8 cellular contexts compared by ENCODE assay signal in genomic region chr13:106533101-106533939, GRCh38. TPM values are rescaled to one million over a fixed set of nuclear protein-coding genes. Genes with fewer than 3 reads are reported as not detected.
DNase-seq lines count a peak whose midpoint lies in the region; ATAC-seq, FAIRE-seq and TF ChIP-seq lines count a peak whose summit lies in the region.

No MANE protein-coding gene starts in this region.

- H3K36me3 ChIP-seq in iPS DF 6.9 (ENCODE audit: control insufficient read depth, insufficient read depth, low read length): no peaks in the 10 kb centered on the region
- no peaks in the 10 kb centered on the region for H3K36me3 ChIP-seq in psoas muscle (ENCODE audit: insufficient read depth in 1 of 2, low read depth in 1 of 2)

- no peaks in the 10 kb centered on the region for H3K36me3 Mint-ChIP-seq in MCF 10A (ENCODE audit: insufficient read depth, unreplicated experiment)

- ATAC-seq in psoas muscle (peak; percentile 74 to 75 (median 74)), GM21825 (IDR thresholded peaks at IDR 0.05; ENCODE audit: unreplicated experiment) (no peak), GM18861 (IDR thresholded peaks at IDR 0.05; ENCODE audit: unreplicated experiment) (no peak)

- POLR2A ChIA-PET in MCF 10A (lab: Yijun Ruan, JAX): interaction anchor here (0.6 to 7.6 kb wide), 17 partner anchors 11 to 1961 kb away, joined by 3 to 83 read pairs (median 5); partner anchors contain the start of gene ARGLU1

- H3K4me3 Mint-ChIP-seq in MCF 10A (ENCODE audit: unreplicated experiment): peak overlapping the region; percentile 95

- CTCF ChIA-PET in MCF 10A (lab: Yijun Ruan, JAX): interaction anchor here (0.5 to 5.0 kb wide), 25 partner anchors 8 to 1964 kb away, joined by 3 to 43 read pairs (median 4); no protein-coding TSS in a partner anchor

- H3K4me3 ChIP-seq in iPS DF 6.9 (ENCODE audit: low read length) (peak overlapping the region; percentile 85; the same call in 1 of the 2 replicates), psoas muscle (peak overlapping the region; percentile 75)

- FAIRE-seq in D721Med (lab: Jason Lieb, UNC): no peak

- H3K27me3 ChIP-seq in iPS DF 6.9 (ENCODE audit: control insufficient read depth, insufficient read depth, low read length) (peaks cover 1% of the 10 kb centered on the region; the same call in 1 of the 2 replicates), psoas muscle (ENCODE audit: insufficient read depth in 3 of 3, low read length in 2 of 3) (no peaks in the 10 kb centered on the region)

- TF ChIP-seq CTCF in D721Med (IDR thresholded peaks at IDR 0.05; ENCODE audit: insufficient read depth, missing control alignments) (peak; percentile 25), MCF 10A (IDR thresholded peaks at IDR 0.05; ENCODE audit: unreplicated experiment) (peak; percentile 86), psoas muscle (IDR thresholded peaks at IDR 0.05) (peak; percentile 62)

- peaks cover 17% of the 10 kb centered on the region for H3K4me1 Mint-ChIP-seq in MCF 10A (ENCODE audit: insufficient read depth, unreplicated experiment)

- WGBS in iPS DF 6.9 (ENCODE audit: insufficient coverage, insufficient read length): no CpG with 5 or more reads among the region's 44 CpGs
- 6 to 10% (median 8%) methylated on average over 34 to 44 of the region's 44 CpGs for WGBS in psoas muscle, 3 donors

- H3K9me3 Mint-ChIP-seq in MCF 10A (ENCODE audit: unreplicated experiment): no peaks in the 10 kb centered on the region

- H3K27ac ChIP-seq in iPS DF 6.9 (ENCODE audit: low read length) (no peak overlapping the region), psoas muscle (peak overlapping the region; percentile 61)

- TSS peak; percentile 33 for BruUV-seq in MCF 10A (replicated peaks; lab: Mats Ljungman, UMichigan)

- no peaks in the 10 kb centered on the region for H3K9me3 ChIP-seq in iPS DF 6.9 (ENCODE audit: control insufficient read depth, insufficient read depth, low read length)
- H3K9me3 ChIP-seq in psoas muscle: no peaks in the 10 kb centered on the region

- intact Hi-C loops in MCF 10A (cut with micrococcal nuclease): loop anchor here (1.0 to 10.0 kb wide), 10 partner anchors 381 to 1963 kb away; no protein-coding TSS in a partner anchor
- intact Hi-C loops in psoas muscle (cut with DNase I): loop anchor here (5.0 to 10.0 kb wide), 5 partner anchors 384 to 1961 kb away; no protein-coding TSS in a partner anchor

- peak overlapping the region; percentile 86 for H3K27ac Mint-ChIP-seq in MCF 10A (ENCODE audit: low read depth, unreplicated experiment)

- DNase-seq in D721Med (ENCODE audit: insufficient read length, low spot score) (peak; percentile 28), HUDEP-2 (lab: John Stamatoyannopoulos, UW; ENCODE audit: unreplicated experiment in 76 of 76) (peak in 39 of 76 experiments; percentile 1 to 45 (median 18)), RPMI7951 (ENCODE audit: low read depth) (peak; percentile 77), MCF 10A (ENCODE audit: unreplicated experiment) (peak; percentile 84), iPS DF 6.9 (ENCODE audit: low read depth, low spot score) (no peak), psoas muscle (peak; percentile 78 to 91)

- H3K27me3 Mint-ChIP-seq in MCF 10A (ENCODE audit: insufficient read depth, unreplicated experiment): no peaks in the 10 kb centered on the region

- H3K4me1 ChIP-seq in iPS DF 6.9 (ENCODE audit: control insufficient read depth, insufficient read depth, low read length): peaks cover 6% of the 10 kb centered on the region; the same call in 1 of the 2 replicates
- peaks cover 3% of the 10 kb centered on the region for H3K4me1 ChIP-seq in psoas muscle

RNA-seq across cellular contexts. Expression of gene EFNB2, which starts 2.1 kb away (rescaled TPM):
- total RNA-seq in RPMI7951 (2014; rRNA removed; shearing (Covaris generic)): 11.6 and 14.3 TPM in 2 replicates
- total RNA-seq in MCF 10A (2022) (40.4 and 45.7 TPM in 2 replicates), psoas muscle (10 to 100 TPM in 1 of 4 donors, 1 to 10 TPM in 3; 6.6 to 10.8 (median 9.4) TPM)
- polyA plus RNA-seq in psoas muscle: 1 to 10 TPM; 5.8 to 9.2 (median 6.7) TPM

RNA-seq across cellular contexts. Expression of gene ARGLU1, which starts 34.6 kb away (rescaled TPM):
- 22.7 and 25.7 TPM in 2 replicates for total RNA-seq in RPMI7951 (2014; rRNA removed; shearing (Covaris generic))
- total RNA-seq in MCF 10A (2022) (91.7 and 94.4 TPM in 2 replicates), psoas muscle (10 to 100 TPM; 23.2 to 34.2 (median 27.1) TPM)
- 10 to 100 TPM; 23.6 to 43.5 (median 23.8) TPM for polyA plus RNA-seq in psoas muscle

Comparison
In these comparisons a context has a peak if more than half of its experiments do, and no peak if none do; other contexts are left out.
1. CTCF ChIP-seq: peak in every context shown above with its lines; median percentile 86 in MCF 10A; 62 in psoas muscle; 25 in D721Med.
2. ATAC-seq: peak in psoas muscle (4 of 4); none in GM21825 (single experiment) and GM18861 (single experiment).